ENCODE assay signal across 34 cellular contexts in genomic region chr1:182418929-182419328, GRCh38. TPM values are rescaled to one million over a fixed set of nuclear protein-coding genes. Genes with fewer than 3 reads are reported as not detected.
"Had no signal": no experiment of that assay in that cellular context is flagged by ENCODE, and none has a peak within 500 bp of the region (broad histone marks: within the 10 kb centered on the region; RNA-seq: fewer than 3 reads in every experiment).

No MANE protein-coding gene starts in this region.

- H3K36me3 Mint-ChIP-seq: mesothelial cell of epicardium, naive B cell had no signal

- H3K36me3 ChIP-seq: colonic mucosa, esophagus squamous epithelium, gastrocnemius medialis, heart right ventricle, left lung had no signal

- H3K4me1 Mint-ChIP-seq: endodermal cell, naive B cell had no signal

- DNase-seq: colonic mucosa; cortex of kidney; effector CD8-positive, alpha-beta T cell; effector memory CD8-positive, alpha-beta T cell; endodermal cell; erythroblast; esophagus squamous epithelium; foreskin fibroblast; foreskin melanocyte; gastrocnemius medialis; glutamatergic neuron; head of caudate nucleus; heart right ventricle; hippocampal formation; kidney; kidney glomerular epithelial cell; left colon; left lung; left ventricle myocardium superior; mammary epithelial cell; mesenchymal stem cell; mucosa of descending colon; naive B cell had no signal

- H3K9me3 Mint-ChIP-seq: dendritic cell treated with granulocyte-macrophage colony-stimulating factor and Interleukin-4, amounts not matched to agents 40 ng/mL and 50 ng/mL, for 4 days; effector memory CD8-positive, alpha-beta T cell; endodermal cell; mesothelial cell of epicardium; naive B cell had no signal

- ATAC-seq: effector memory CD8-positive, alpha-beta T cell; esophagus mucosa; gastrocnemius medialis; heart right ventricle; left colon; left lung; left ventricle myocardium superior; mucosa of descending colon had no signal

- H3K4me1 ChIP-seq: colonic mucosa, esophagus squamous epithelium, gastrocnemius medialis, heart right ventricle, left lung had no signal

- H3K27me3 ChIP-seq: colonic mucosa, gastrocnemius medialis had no signal

- H3K27ac ChIP-seq: colonic mucosa, epithelial cell of prostate, esophagus squamous epithelium, gastrocnemius medialis, heart right ventricle, left lung had no signal

- H3K9me3 ChIP-seq: colonic mucosa, esophagus squamous epithelium, gastrocnemius medialis, heart right ventricle, left lung, mucosa of descending colon had no signal

- H3K4me3 Mint-ChIP-seq: dendritic cell treated with granulocyte-macrophage colony-stimulating factor and Interleukin-4, amounts not matched to agents 40 ng/mL and 50 ng/mL, for 4 days; effector memory CD8-positive, alpha-beta T cell; endodermal cell; mesothelial cell of epicardium had no signal

- H3K4me3 ChIP-seq: colonic mucosa, esophagus squamous epithelium, gastrocnemius medialis, heart right ventricle, left lung, lung, mucosa of descending colon had no signal

- H3K27ac Mint-ChIP-seq: dendritic cell treated with granulocyte-macrophage colony-stimulating factor and Interleukin-4, amounts not matched to agents 40 ng/mL and 50 ng/mL, for 4 days; effector memory CD8-positive, alpha-beta T cell; endodermal cell; mesothelial cell of epicardium had no signal

RNA-seq across cellular contexts. Expression of gene TEDDM1, which starts 18.5 kb away (rescaled TPM):
- total RNA-seq: chondrocyte, colonic mucosa, dermis microvascular lymphatic vessel endothelial cell, endodermal cell, esophagus mucosa, esophagus squamous epithelium, gastrocnemius medialis, glomerular endothelial cell, heart right ventricle, kidney, left colon, left lung, left ventricle myocardium superior, lower leg skin, lung, mammary epithelial cell, mesenteric fat pad, mesothelial cell of epicardium, mucosa of descending colon, myocyte had no signal

RNA-seq across cellular contexts. Expression of gene RGSL1, which starts 31.0 kb away (rescaled TPM):
- total RNA-seq: chondrocyte, colonic mucosa, dermis microvascular lymphatic vessel endothelial cell, endodermal cell, esophagus mucosa, gastrocnemius medialis, glomerular endothelial cell, heart right ventricle, kidney, left colon, left ventricle myocardium superior, lower leg skin, lung, mammary epithelial cell, mesenteric fat pad, mesothelial cell of epicardium, mucosa of descending colon, myocyte had no signal
